ENCODE assay signal across 31 cellular contexts in the genomic region with DNA sequence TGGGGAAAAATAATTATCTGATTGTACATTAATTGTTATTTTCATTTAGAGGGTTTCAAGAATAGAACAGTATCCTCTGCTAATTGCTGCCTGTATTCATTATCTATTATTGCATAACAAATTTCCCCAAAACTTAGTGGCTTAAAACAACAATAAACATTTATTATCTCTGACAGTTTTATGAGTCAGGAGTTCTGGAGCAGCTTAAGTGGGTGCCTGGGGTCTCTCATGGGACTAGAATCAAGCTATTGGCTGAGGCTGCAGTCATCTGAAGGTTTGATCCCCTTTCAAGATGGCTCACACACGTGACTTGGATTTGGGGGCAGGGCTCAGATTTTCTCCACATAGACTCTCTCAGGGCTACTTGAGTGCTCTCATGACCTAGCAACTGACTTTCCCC.
DNase-seq lines count a peak whose midpoint lies in the region; ATAC-seq, FAIRE-seq and TF ChIP-seq lines count a peak whose summit lies in the region.
"Had no signal": no experiment of that assay in that cellular context is flagged by ENCODE, and none has a peak within 500 bp of the region (broad histone marks: within the 10 kb centered on the region; RNA-seq: fewer than 3 reads in every experiment).

No MANE protein-coding gene starts in this region.

- DNase-seq in D341Med (ENCODE audit: low spot score) = peak; percentile 33
- peak; percentile 40 for DNase-seq in HEK293T (ENCODE audit: extremely low spot score)
- peak; percentile 18 for DNase-seq in SK-N-MC (ENCODE audit: low read depth, low spot score)
- no peak for DNase-seq in mesothelial cell of epicardium (ENCODE audit: low spot score in 2 of 2, unreplicated experiment in 2 of 2)
- no peak for DNase-seq in D721Med (ENCODE audit: insufficient read length, low spot score)
- DNase-seq in posterior vena cava (ENCODE audit: low spot score) = no peak
- DNase-seq: activated CD4-positive, alpha-beta T cell treated with anti-CD3 and anti-CD28 coated beads, Interleukin-2, amount 50 U/mL, for 1 hour; activated CD4-positive, CD25-positive, alpha-beta regulatory T cell; activated T-cell treated with anti-CD3 and anti-CD28 coated beads, Interleukin-2, amount 50 U/mL, for 48 hours; C1 segment of cervical spinal cord; Caco-2; cortex of kidney; DND-41; effector memory CD4-positive, alpha-beta T cell; erythroblast; left ventricle myocardium inferior; naive B cell; NCI-H2029; NCI-H226; NCI-H748 treated with DMSO at 0.1 percent for 48 hours; sigmoid colon; stimulated activated CD4-positive, alpha-beta T cell treated with anti-CD3 and anti-CD28 coated beads, Interleukin-4, amount 100 ng/mL, for 1 hour; stomach had no signal

- H3K9me3 Mint-ChIP-seq in mesothelial cell of epicardium = no peaks in the 10 kb centered on the region
- H3K9me3 Mint-ChIP-seq: naive B cell had no signal

- H3K27ac ChIP-seq in SK-N-MC = no peak overlapping the region; the same call in 1 of the 2 replicates
- H3K27ac ChIP-seq: heart left ventricle, left ventricle myocardium inferior, sigmoid colon, SJSA1, stomach had no signal

- intact Hi-C loops in posterior vena cava (cut with DNase I) = no loop called here

- no peaks in the 10 kb centered on the region for H3K36me3 Mint-ChIP-seq in mesothelial cell of epicardium
- H3K36me3 Mint-ChIP-seq: naive B cell had no signal

- H3K27ac Mint-ChIP-seq in mesothelial cell of epicardium = peak overlapping the region; percentile 16
- H3K27ac Mint-ChIP-seq: progenitor cell of endocrine pancreas; T-helper 1 cell treated with Interleukin-12 subunit alpha and Interleukin-12 subunit beta and Interleukin-4 antibody, amounts not matched to agents 30 μg/mL and 1 μg/mL, for 36 hours had no signal

- POLR2A ChIA-PET in HEK293T (lab: Yijun Ruan, JAX) = no interaction called here

- CTCF ChIA-PET in HEK293T (lab: Yijun Ruan, JAX) = interaction anchor here (0.6 kb wide), 1 partner anchor 100 kb away, joined by 3 read pairs; no protein-coding TSS in a partner anchor

- no peaks in the 10 kb centered on the region for H3K36me3 ChIP-seq in SK-N-MC (ENCODE audit: insufficient read depth, low read length)
- H3K36me3 ChIP-seq: heart left ventricle, left ventricle myocardium inferior, sigmoid colon, SJSA1, stomach had no signal

- no peaks in the 10 kb centered on the region for H3K9me3 ChIP-seq in SK-N-MC (ENCODE audit: low read depth, low read length)
- H3K9me3 ChIP-seq: Caco-2, heart left ventricle, left ventricle myocardium inferior, sigmoid colon, SJSA1, stomach had no signal

- no peak for ATAC-seq in GM18858 (IDR thresholded peaks at IDR 0.05; ENCODE audit: unreplicated experiment)

- no peak for TF ChIP-seq CTCF in mesothelial cell of epicardium (IDR thresholded peaks at IDR 0.05; ENCODE audit: unreplicated experiment)
- no peak for TF ChIP-seq CTCF in D721Med (IDR thresholded peaks at IDR 0.05; ENCODE audit: insufficient read depth, missing control alignments)

- no peak overlapping the region for H3K4me3 ChIP-seq in SK-N-MC
- H3K4me3 ChIP-seq: heart left ventricle, left ventricle myocardium inferior, sigmoid colon, SJSA1, stomach had no signal

- no peak overlapping the region for H3K4me3 Mint-ChIP-seq in mesothelial cell of epicardium
- H3K4me3 Mint-ChIP-seq: naive B cell; T-helper 1 cell treated with Interleukin-12 subunit alpha and Interleukin-12 subunit beta and Interleukin-4 antibody, amounts not matched to agents 30 μg/mL and 1 μg/mL, for 36 hours had no signal

- H3K27me3 Mint-ChIP-seq in mesothelial cell of epicardium (ENCODE audit: low read depth) = no peaks in the 10 kb centered on the region
- H3K27me3 Mint-ChIP-seq: naive B cell, progenitor cell of endocrine pancreas had no signal

- H3K4me1 Mint-ChIP-seq in mesothelial cell of epicardium = peaks cover 40% of the 10 kb centered on the region

- FAIRE-seq in D721Med (lab: Jason Lieb, UNC) = no peak
- FAIRE-seq: astrocyte, keratinocyte, RCC 7860 had no signal

- H3K9ac ChIP-seq in SK-N-MC (ENCODE audit: insufficient read length) = no peak overlapping the region

TF ChIP-seq in HEK293T, 16 proteins besides CTCF, POLR2A, EP300 and RAD21:
- TF ChIP-seq SP1 (IDR thresholded peaks at IDR 0.05) (no peak), BHLHE40 (IDR thresholded peaks at IDR 0.05; ENCODE audit: borderline replicate concordance) (no peak), TARDBP (IDR thresholded peaks at IDR 0.05) (no peak), CTBP1 (IDR thresholded peaks at IDR 0.05; ENCODE audit: borderline replicate concordance) (no peak), ARNT (IDR thresholded peaks at IDR 0.05) (no peak), HDGF (IDR thresholded peaks at IDR 0.05; ENCODE audit: borderline replicate concordance) (no peak), FOXK2 (IDR thresholded peaks at IDR 0.05) (no peak), LEF1 (IDR thresholded peaks at IDR 0.05; ENCODE audit: borderline replicate concordance) (no peak)
- TF ChIP-seq, protein P1, sequence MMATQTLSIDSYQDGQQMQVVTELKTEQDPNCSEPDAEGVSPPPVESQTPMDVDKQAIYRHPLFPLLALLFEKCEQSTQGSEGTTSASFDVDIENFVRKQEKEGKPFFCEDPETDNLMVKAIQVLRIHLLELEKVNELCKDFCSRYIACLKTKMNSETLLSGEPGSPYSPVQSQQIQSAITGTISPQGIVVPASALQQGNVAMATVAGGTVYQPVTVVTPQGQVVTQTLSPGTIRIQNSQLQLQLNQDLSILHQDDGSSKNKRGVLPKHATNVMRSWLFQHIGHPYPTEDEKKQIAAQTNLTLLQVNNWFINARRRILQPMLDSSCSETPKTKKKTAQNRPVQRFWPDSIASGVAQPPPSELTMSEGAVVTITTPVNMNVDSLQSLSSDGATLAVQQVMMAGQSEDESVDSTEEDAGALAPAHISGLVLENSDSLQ (IDR thresholded peaks at IDR 0.05) = peak; percentile 75

Comparison
In these comparisons a context has a peak if more than half of its experiments do, and no peak if none do; other contexts are left out.
1. DNase-seq: peak in D341Med (single experiment), HEK293T (single experiment) and SK-N-MC (single experiment); none in mesothelial cell of epicardium (0 of 2), D721Med (single experiment) and posterior vena cava (single experiment).